Comparison of ENCODE assay signal across 8 cellular contexts in genomic region chr20:21513881-21514540, GRCh38. TPM values are rescaled to one million over a fixed set of nuclear protein-coding genes. Genes with fewer than 3 reads are reported as not detected.
DNase-seq lines count a peak whose midpoint lies in the region; ATAC-seq, FAIRE-seq and TF ChIP-seq lines count a peak whose summit lies in the region.

TSS of gene NKX2-2 (minus strand) at chr20:21514064. CDS start at chr20:21513669, 395 bp downstream.

- H3K4me2 ChIP-seq in IMR-90 (ENCODE audit: low read depth, low read length), result peak within 1 kb of the TSS; percentile 7; the same call in 1 of the 2 replicates

- H3K36me3 ChIP-seq in IMR-90 (ENCODE audit: control insufficient read depth, insufficient read depth, low read length), result no peaks in the 10 kb centered on the region

- H4K91ac ChIP-seq in IMR-90 (ENCODE audit: insufficient read depth, low read depth, low read length), result no peak within 1 kb of the TSS

- no peak within 1 kb of the TSS for H2BK5ac ChIP-seq in IMR-90 (ENCODE audit: low read depth, low read length, poor library complexity, severe bottlenecking)

- no peak within 1 kb of the TSS for H4K5ac ChIP-seq in IMR-90 (ENCODE audit: low read depth, low read length)

- H3K9me1 ChIP-seq in IMR-90 (ENCODE audit: insufficient read depth, low read length), result no peaks in the 10 kb centered on the region

- in situ Hi-C loops in IMR-90 (cut with MboI; ENCODE audit: low sequenced_read_pairs), result no loop called here

- H3K27ac Mint-ChIP-seq in CD4-positive, alpha-beta T cell, result no peak within 1 kb of the TSS
- no peak within 1 kb of the TSS for H3K27ac Mint-ChIP-seq in dendritic cell treated with granulocyte-macrophage colony-stimulating factor and Interleukin-4, amounts not matched to agents 40 ng/mL and 50 ng/mL, for 4 days

- no peak within 1 kb of the TSS; the same call in 1 of the 2 replicates for H3K4me3 ChIP-seq in IMR-90 (ENCODE audit: insufficient read depth, low read depth, low read length)

- intact Hi-C loops in CD4-positive, alpha-beta T cell (cut with DNase I, micrococcal nuclease), result loop anchor here in 1 of 2 experiments (10.0 kb wide), 1 partner anchor 799 kb away; the partner anchor contains the start of gene RALGAPA2
- intact Hi-C loops in IMR-90 (cut with micrococcal nuclease), result no loop called here
- intact Hi-C loops in dendritic cell treated with granulocyte-macrophage colony-stimulating factor and Interleukin-4, amounts not matched to agents 40 ng/mL and 50 ng/mL, for 4 days (cut with micrococcal nuclease), result loop anchor here (5.0 kb wide), 1 partner anchor 117 kb away; the partner anchor contains the start of gene NKX2-4

- H3K4me3 Mint-ChIP-seq in CD4-positive, alpha-beta T cell, result peak within 1 kb of the TSS; percentile 82
- H3K4me3 Mint-ChIP-seq in dendritic cell treated with granulocyte-macrophage colony-stimulating factor and Interleukin-4, amounts not matched to agents 40 ng/mL and 50 ng/mL, for 4 days, result peak within 1 kb of the TSS; percentile 48

- no peaks in the 10 kb centered on the region for H3K36me3 Mint-ChIP-seq in CD4-positive, alpha-beta T cell (ENCODE audit: low read depth)
- H3K36me3 Mint-ChIP-seq in dendritic cell treated with granulocyte-macrophage colony-stimulating factor and Interleukin-4, amounts not matched to agents 40 ng/mL and 50 ng/mL, for 4 days (ENCODE audit: low read depth), result no peaks in the 10 kb centered on the region

- no peak within 1 kb of the TSS for H2BK15ac ChIP-seq in IMR-90 (ENCODE audit: low read depth, low read length)

- H3K9me3 Mint-ChIP-seq in CD4-positive, alpha-beta T cell, result no peaks in the 10 kb centered on the region
- H3K9me3 Mint-ChIP-seq in dendritic cell treated with granulocyte-macrophage colony-stimulating factor and Interleukin-4, amounts not matched to agents 40 ng/mL and 50 ng/mL, for 4 days, result no peaks in the 10 kb centered on the region

- no peaks in the 10 kb centered on the region for H4K20me1 ChIP-seq in IMR-90 (ENCODE audit: insufficient read depth, low read length)

- no peak within 1 kb of the TSS for H2AK5ac ChIP-seq in IMR-90 (ENCODE audit: low read depth, low read length)

- H3K56ac ChIP-seq in IMR-90 (ENCODE audit: extremely low read depth, insufficient read depth, low read length), result no peak within 1 kb of the TSS

- TF ChIP-seq RAD21 in IMR-90 (IDR thresholded peaks at IDR 0.05; ENCODE audit: low read length), result no peak

- no peaks in the 10 kb centered on the region for H3K9me3 ChIP-seq in CD4-positive, alpha-beta T cell (ENCODE audit: control insufficient read depth, low read length)
- H3K9me3 ChIP-seq in IMR-90 (ENCODE audit: control insufficient read depth, insufficient read depth, low read length), result 0 out of 2 replicates have a peak, but pooled peaks cover 2% of the 10 kb centered on the region

- H3K4me1 Mint-ChIP-seq in CD4-positive, alpha-beta T cell (ENCODE audit: low read depth), result peaks cover 76% of the 10 kb centered on the region
- H3K4me1 Mint-ChIP-seq in dendritic cell treated with granulocyte-macrophage colony-stimulating factor and Interleukin-4, amounts not matched to agents 40 ng/mL and 50 ng/mL, for 4 days (ENCODE audit: low read depth), result peaks cover 61% of the 10 kb centered on the region

- WGBS in IMR-90 (ENCODE audit: extremely low coverage in 2 of 2, insufficient read length in 1 of 2), 2 experiments, result 0% methylated on average over 8 of the region's 45 CpGs; no CpG with 5 or more reads in 1 of the 2 experiments

- no peak within 1 kb of the TSS for H4K8ac ChIP-seq in IMR-90 (ENCODE audit: low read depth in 2 of 2, low read length in 2 of 2)

- BruUV-seq in IMR-90 (replicated peaks; lab: Mats Ljungman, UMichigan), result no TSS peak

- H2BK20ac ChIP-seq in IMR-90 (ENCODE audit: low read depth, low read length), result no peak within 1 kb of the TSS

- no peak within 1 kb of the TSS for H3K18ac ChIP-seq in IMR-90 (ENCODE audit: low read depth, low read length)

- no peak within 1 kb of the TSS for H3K9ac ChIP-seq in IMR-90 (ENCODE audit: low read depth, low read length)

- H3K79me1 ChIP-seq in IMR-90 (ENCODE audit: low read depth in 1 of 2, low read length in 2 of 2), result no peaks in the 10 kb centered on the region

- POLR2A ChIA-PET in CD4-positive, alpha-beta T cell (lab: Charles Lee), result interaction anchor here (0.9 kb wide), 1 partner anchor 34 kb away, joined by 3 read pairs; no protein-coding TSS in a partner anchor
- POLR2A ChIA-PET in IMR-90 (lab: Charles Lee; ENCODE audit: unreplicated experiment), result no interaction called here

- CTCF ChIA-PET in CD4-positive, alpha-beta T cell (lab: Charles Lee), result interaction anchor here (1.2 kb wide), 1 partner anchor 278 kb away, joined by 3 read pairs; no protein-coding TSS in a partner anchor
- CTCF ChIA-PET in IMR-90 (lab: Yijun Ruan, JAX), result no interaction called here

- no peak within 1 kb of the TSS for H3K4ac ChIP-seq in IMR-90 (ENCODE audit: low read depth, low read length)

- no peak within 1 kb of the TSS for H2AK9ac ChIP-seq in IMR-90 (replicated peaks; ENCODE audit: low read depth, low read length, poor library complexity)

- H2BK120ac ChIP-seq in IMR-90 (ENCODE audit: low read depth, low read length), result no peak within 1 kb of the TSS

- H3K4me1 ChIP-seq in IMR-90 (ENCODE audit: control insufficient read depth, insufficient read depth, low read length), result peaks cover 3% of the 10 kb centered on the region; the same call in 1 of the 2 replicates

- DNase-seq in CD4-positive, alpha-beta T cell, result no peak
- DNase-seq in IMR-90 (no peak), occipital lobe (lab: John Stamatoyannopoulos, UW) (peak; percentile 62), NCI-H2227 (lab: John Stamatoyannopoulos, UW; ENCODE audit: unreplicated experiment) (no peak), NCI-H2081 (lab: John Stamatoyannopoulos, UW) (no peak), GM19239 (ENCODE audit: insufficient read length, low spot score) (no peak)
- DNase-seq in effector CD8-positive, alpha-beta T cell (lab: John Stamatoyannopoulos, UW), result no peak

- no peak for FAIRE-seq in GM19239 (lab: Jason Lieb, UNC)

- no peak within 1 kb of the TSS for H3K23ac ChIP-seq in IMR-90 (ENCODE audit: low read depth, low read length)

- dilution Hi-C loops in IMR-90 (cut with HindIII; ENCODE audit: low sequenced_read_pairs, unreplicated experiment), result no loop called here

- no peak for TF ChIP-seq CTCF in CD4-positive, alpha-beta T cell (IDR thresholded peaks at IDR 0.05)
- no peak for TF ChIP-seq CTCF in IMR-90 (conservative IDR thresholded peaks at IDR 0.05; ENCODE audit: low read depth, low read length)

- no peak for TF ChIP-seq POLR2A in IMR-90 (IDR thresholded peaks at IDR 0.05; ENCODE audit: low read depth, low read length)

- H3K27ac ChIP-seq in CD4-positive, alpha-beta T cell (ENCODE audit: low read depth, low read length), result no peak within 1 kb of the TSS
- no peak within 1 kb of the TSS for H3K27ac ChIP-seq in IMR-90 (ENCODE audit: insufficient read depth, low read length)

- H3K27me3 ChIP-seq in CD4-positive, alpha-beta T cell (ENCODE audit: control insufficient read depth, insufficient read depth, low read length), result peaks cover 93% of the 10 kb centered on the region
- peaks cover 95% of the 10 kb centered on the region for H3K27me3 ChIP-seq in IMR-90 (ENCODE audit: control insufficient read depth, insufficient read depth, low read length)

- H2AFZ ChIP-seq in IMR-90 (replicated peaks; ENCODE audit: low read length, poor library complexity), result peak within 1 kb of the TSS; percentile 61

- no peak for ATAC-seq in CD4-positive, alpha-beta T cell (ENCODE audit: poor library complexity)
- no peak for ATAC-seq in IMR-90 (ENCODE audit: low read depth)

- peaks cover 93% of the 10 kb centered on the region for H3K27me3 Mint-ChIP-seq in CD4-positive, alpha-beta T cell
- H3K27me3 Mint-ChIP-seq in dendritic cell treated with granulocyte-macrophage colony-stimulating factor and Interleukin-4, amounts not matched to agents 40 ng/mL and 50 ng/mL, for 4 days, result peaks cover 94% of the 10 kb centered on the region

- no peak within 1 kb of the TSS for H3K14ac ChIP-seq in IMR-90 (replicated peaks; ENCODE audit: low read depth, low read length)

TF ChIP-seq in IMR-90, 13 proteins besides CTCF, POLR2A, EP300 and RAD21 (continues in another document):
- TF ChIP-seq MAZ (IDR thresholded peaks at IDR 0.05; ENCODE audit: borderline replicate concordance, low read depth, low read length) (no peak), BHLHE40 (IDR thresholded peaks at IDR 0.05; ENCODE audit: low read depth, low read length) (no peak), RCOR1 (IDR thresholded peaks at IDR 0.05; ENCODE audit: insufficient replicate concordance, low read length) (no peak), NFE2L2 (IDR thresholded peaks at IDR 0.05; ENCODE audit: low read depth, low read length) (no peak), CEBPB (IDR thresholded peaks at IDR 0.05; ENCODE audit: low read depth, low read length) (no peak), FOS (IDR thresholded peaks at IDR 0.05; ENCODE audit: low read depth, low read length) (no peak), RFX5 (IDR thresholded peaks at IDR 0.05; ENCODE audit: low read depth, low read length) (no peak), SMC3 (IDR thresholded peaks at IDR 0.05; ENCODE audit: low read depth, low read length) (no peak), CHD1 (IDR thresholded peaks at IDR 0.05; ENCODE audit: low read depth, low read length) (no peak), MXI1 (IDR thresholded peaks at IDR 0.05; ENCODE audit: borderline replicate concordance, low read depth, low read length) (no peak)
- TF ChIP-seq, protein P1, sequence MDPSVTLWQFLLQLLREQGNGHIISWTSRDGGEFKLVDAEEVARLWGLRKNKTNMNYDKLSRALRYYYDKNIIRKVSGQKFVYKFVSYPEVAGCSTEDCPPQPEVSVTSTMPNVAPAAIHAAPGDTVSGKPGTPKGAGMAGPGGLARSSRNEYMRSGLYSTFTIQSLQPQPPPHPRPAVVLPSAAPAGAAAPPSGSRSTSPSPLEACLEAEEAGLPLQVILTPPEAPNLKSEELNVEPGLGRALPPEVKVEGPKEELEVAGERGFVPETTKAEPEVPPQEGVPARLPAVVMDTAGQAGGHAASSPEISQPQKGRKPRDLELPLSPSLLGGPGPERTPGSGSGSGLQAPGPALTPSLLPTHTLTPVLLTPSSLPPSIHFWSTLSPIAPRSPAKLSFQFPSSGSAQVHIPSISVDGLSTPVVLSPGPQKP (IDR thresholded peaks at IDR 0.05; ENCODE audit: borderline replicate concordance, low read depth, low read length), result no peak
- TF ChIP-seq, protein P2, sequence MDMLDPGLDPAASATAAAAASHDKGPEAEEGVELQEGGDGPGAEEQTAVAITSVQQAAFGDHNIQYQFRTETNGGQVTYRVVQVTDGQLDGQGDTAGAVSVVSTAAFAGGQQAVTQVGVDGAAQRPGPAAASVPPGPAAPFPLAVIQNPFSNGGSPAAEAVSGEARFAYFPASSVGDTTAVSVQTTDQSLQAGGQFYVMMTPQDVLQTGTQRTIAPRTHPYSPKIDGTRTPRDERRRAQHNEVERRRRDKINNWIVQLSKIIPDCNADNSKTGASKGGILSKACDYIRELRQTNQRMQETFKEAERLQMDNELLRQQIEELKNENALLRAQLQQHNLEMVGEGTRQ (IDR thresholded peaks at IDR 0.05; ENCODE audit: low read depth, low read length), result no peak

RNA-seq across cellular contexts. Expression of gene NKX2-2, which starts in this region (rescaled TPM):
- not detected for total RNA-seq in CD4-positive, alpha-beta T cell
- not detected in 2 replicates for total RNA-seq in IMR-90 (2012; rRNA removed)
- not detected in 2 replicates for polyA plus RNA-seq in IMR-90 (2012; rRNA removed)
- polyA plus RNA-seq in IMR-90 (2012; cell fraction: cytosol; rRNA removed), result not detected in 2 replicates
- not detected in 2 replicates for polyA plus RNA-seq in IMR-90 (2012; cell fraction: nucleus; rRNA removed; ENCODE audit: low replicate concordance)
- total RNA-seq in occipital lobe, result 0.31 TPM

Comparison
In these comparisons a context has a peak if more than half of its experiments do, and no peak if none do; other contexts are left out.
1. Peak in DNase-seq in occipital lobe; RNA of the gene not detected or under 1 TPM.